In genomic region chr11:23556163-23556750, GRCh38 we compare ENCODE assay signal across 33 cellular contexts.
"Had no signal": no experiment of that assay in that cellular context is flagged by ENCODE, and none has a peak within 500 bp of the region (broad histone marks: within the 10 kb centered on the region; RNA-seq: fewer than 3 reads in every experiment).

No MANE protein-coding gene starts in this region.

- H3K27me3 ChIP-seq: adrenal gland, esophagus muscularis mucosa, foreskin keratinocyte, heart left ventricle, neutrophil, right lobe of liver, testis, transverse colon, vagina had no signal

- H3K4me1 ChIP-seq: adrenal gland, esophagus muscularis mucosa, foreskin keratinocyte, heart left ventricle, left ventricle myocardium inferior, right lobe of liver, testis, transverse colon, vagina had no signal

- H3K4me3 ChIP-seq: adrenal gland, esophagus muscularis mucosa, heart left ventricle, left ventricle myocardium inferior, lung, mucosa of descending colon, right lobe of liver, testis, transverse colon, vagina had no signal

- H3K9me3 ChIP-seq: adrenal gland, esophagus muscularis mucosa, left ventricle myocardium inferior, mucosa of descending colon, neutrophil, right lobe of liver, testis, transverse colon, vagina had no signal

- FAIRE-seq: TTC549 had no signal

- H3K4me3 Mint-ChIP-seq: activated naive CD4-positive, alpha-beta T cell treated with anti-CD3 and anti-CD28 coated beads for 36 hours; activated naive CD8-positive, alpha-beta T cell treated with anti-CD3 and anti-CD28 coated beads for 36 hours; activated T-helper 1 cell treated with anti-CD3 and anti-CD28 coated beads, Interleukin-12 subunit alpha, Interleukin-12 subunit beta, Interleukin-2, Interleukin-4 antibody, amounts not matched to agents 30 ng/mL and 10 ng/mL and 1 ng/mL, durations not matched to agents 14 hours and 24 hours and 36 hours; brain; nephron progenitor cell; T-helper 1 cell treated with Interleukin-12 subunit alpha and Interleukin-12 subunit beta and Interleukin-4 antibody, amounts not matched to agents 30 μg/mL and 1 μg/mL, for 36 hours had no signal

- H3K27ac ChIP-seq: adrenal gland, esophagus muscularis mucosa, foreskin keratinocyte, heart left ventricle, left ventricle myocardium inferior, neutrophil, right lobe of liver, testis, transverse colon, vagina, VCaP had no signal

- H3K27ac Mint-ChIP-seq: activated naive CD4-positive, alpha-beta T cell treated with anti-CD3 and anti-CD28 coated beads for 36 hours; activated naive CD8-positive, alpha-beta T cell treated with anti-CD3 and anti-CD28 coated beads for 36 hours; activated T-helper 1 cell treated with anti-CD3 and anti-CD28 coated beads, Interleukin-12 subunit alpha, Interleukin-12 subunit beta, Interleukin-2, Interleukin-4 antibody, amounts not matched to agents 30 ng/mL and 10 ng/mL and 1 ng/mL, durations not matched to agents 14 hours and 24 hours and 36 hours; brain; nephron progenitor cell; T-helper 1 cell treated with Interleukin-12 subunit alpha and Interleukin-12 subunit beta and Interleukin-4 antibody, amounts not matched to agents 30 μg/mL and 1 μg/mL, for 36 hours had no signal

- H3K36me3 Mint-ChIP-seq: activated naive CD8-positive, alpha-beta T cell treated with anti-CD3 and anti-CD28 coated beads for 36 hours; brain had no signal

- H3K4me1 Mint-ChIP-seq: activated naive CD8-positive, alpha-beta T cell treated with anti-CD3 and anti-CD28 coated beads for 36 hours; brain; nephron progenitor cell had no signal

- H3K36me3 ChIP-seq: adrenal gland, esophagus muscularis mucosa, heart left ventricle, left ventricle myocardium inferior, neutrophil, right lobe of liver, transverse colon, vagina had no signal

- H3K27me3 Mint-ChIP-seq: activated naive CD8-positive, alpha-beta T cell treated with anti-CD3 and anti-CD28 coated beads for 36 hours; brain had no signal

- ATAC-seq: activated CD4-positive, CD25-positive, alpha-beta regulatory T cell treated with anti-CD3 and anti-CD28 coated beads, Interleukin-2, amount 50 U/mL, for 24 hours; foreskin keratinocyte; heart left ventricle; mucosa of descending colon; right lobe of liver; stimulated activated naive CD8-positive, alpha-beta T cell treated with anti-CD3 and anti-CD28 coated beads, Interleukin-15, Interleukin-2, amounts not matched to agents 100 U/mL and 50 U/mL, for 24 hours had no signal

- H3K9me3 Mint-ChIP-seq: activated naive CD4-positive, alpha-beta T cell treated with anti-CD3 and anti-CD28 coated beads for 36 hours; activated naive CD8-positive, alpha-beta T cell treated with anti-CD3 and anti-CD28 coated beads for 36 hours; activated T-helper 1 cell treated with anti-CD3 and anti-CD28 coated beads, Interleukin-12 subunit alpha, Interleukin-12 subunit beta, Interleukin-2, Interleukin-4 antibody, amounts not matched to agents 30 ng/mL and 10 ng/mL and 1 ng/mL, durations not matched to agents 14 hours and 24 hours and 36 hours; nephron progenitor cell; T-helper 1 cell treated with Interleukin-12 subunit alpha and Interleukin-12 subunit beta and Interleukin-4 antibody, amounts not matched to agents 30 μg/mL and 1 μg/mL, for 36 hours had no signal

- DNase-seq: activated CD4-positive, alpha-beta T cell treated with anti-CD3 and anti-CD28 coated beads for 48 hours; activated CD4-positive, alpha-beta T cell treated with anti-CD3 and anti-CD28 coated beads, Interleukin-2, amount 50 U/mL, for 48 hours; activated CD8-positive, alpha-beta memory T cell treated with anti-CD3 and anti-CD28 coated beads, Interleukin-2, amount 50 U/mL, for 4 hours; activated effector memory CD4-positive, alpha-beta T cell treated with anti-CD3 and anti-CD28 coated beads, Interleukin-2, amount 50 U/mL, for 16 hours; activated naive CD4-positive, alpha-beta T cell treated with anti-CD3 and anti-CD28 coated beads for 36 hours; activated naive CD8-positive, alpha-beta T cell treated with anti-CD3 and anti-CD28 coated beads for 36 hours; activated T-cell treated with anti-CD3 and anti-CD28 coated beads, Interleukin-2, amount 50 U/mL, for 1 hour; adrenal gland; aorta; cortex of kidney; hypothalamus; kidney glomerular epithelial cell; left ventricle myocardium inferior; mucosa of descending colon; nephron progenitor cell; right lobe of liver; stimulated activated CD4-positive, alpha-beta T cell treated with anti-CD3 and anti-CD28 coated beads, Interleukin-2, amount 100 ng/mL, for 48 hours; stimulated activated naive CD8-positive, alpha-beta T cell treated with anti-CD3 and anti-CD28 coated beads, Interleukin-15, Interleukin-2, amounts not matched to agents 100 U/mL and 50 U/mL, for 24 hours; T-helper 9 cell; testis; transverse colon had no signal
